In genomic region chr9:99572529-99572928, GRCh38 we compare ENCODE assay signal across 25 cellular contexts.
"Had no signal": no experiment of that assay in that cellular context is flagged by ENCODE, and none has a peak within 500 bp of the region (broad histone marks: within the 10 kb centered on the region; RNA-seq: fewer than 3 reads in every experiment).

No MANE protein-coding gene starts in this region.

- H3K36me3 Mint-ChIP-seq: immature natural killer cell, mesothelial cell of epicardium had no signal

- DNase-seq: colonic mucosa; cortex of kidney; effector CD8-positive, alpha-beta T cell; effector memory CD8-positive, alpha-beta T cell; endodermal cell; erythroblast; foreskin keratinocyte; hypothalamus; immature natural killer cell; islet precursor cell; kidney; kidney glomerular epithelial cell; left colon; left ventricle myocardium inferior; lower lobe of right lung; mesenchymal stem cell; mucosa of descending colon had no signal

- H3K9me3 ChIP-seq: colonic mucosa, gastroesophageal sphincter, heart left ventricle, left ventricle myocardium inferior, lower lobe of right lung, mucosa of descending colon had no signal

- H3K4me1 ChIP-seq: colonic mucosa, foreskin keratinocyte, lower lobe of right lung had no signal

- H3K27ac ChIP-seq: colonic mucosa, epithelial cell of prostate, foreskin keratinocyte, gastroesophageal sphincter, hepatocyte, left ventricle myocardium inferior, lower lobe of right lung had no signal

- H3K4me3 ChIP-seq: colonic mucosa, gastroesophageal sphincter, heart left ventricle, hepatocyte, left ventricle myocardium inferior, lower lobe of right lung, mucosa of descending colon had no signal

- H3K27ac Mint-ChIP-seq: dendritic cell treated with granulocyte-macrophage colony-stimulating factor and Interleukin-4, amounts not matched to agents 40 ng/mL and 50 ng/mL, for 4 days; effector memory CD8-positive, alpha-beta T cell; endodermal cell; immature natural killer cell; mesothelial cell of epicardium had no signal

- H3K27me3 ChIP-seq: colonic mucosa, foreskin keratinocyte, gastroesophageal sphincter, heart left ventricle, hepatocyte had no signal

- H3K4me3 Mint-ChIP-seq: dendritic cell treated with granulocyte-macrophage colony-stimulating factor and Interleukin-4, amounts not matched to agents 40 ng/mL and 50 ng/mL, for 4 days; effector memory CD8-positive, alpha-beta T cell; endodermal cell; immature natural killer cell; mesothelial cell of epicardium had no signal

- ATAC-seq: effector memory CD8-positive, alpha-beta T cell; esophagus mucosa; foreskin keratinocyte; gastroesophageal sphincter; left colon; left lobe of liver; lower lobe of right lung; mucosa of descending colon had no signal

- H3K4me1 Mint-ChIP-seq: endodermal cell, immature natural killer cell, mesothelial cell of epicardium had no signal

- H3K36me3 ChIP-seq: colonic mucosa, gastroesophageal sphincter, heart left ventricle, left ventricle myocardium inferior, lower lobe of right lung had no signal

- H3K9me3 Mint-ChIP-seq: effector memory CD8-positive, alpha-beta T cell; endodermal cell; mesothelial cell of epicardium had no signal
